Comparison of ENCODE assay signal across 9 cellular contexts in genomic region chr11:102530558-102530957, GRCh38. TPM values are rescaled to one million over a fixed set of nuclear protein-coding genes. Genes with fewer than 3 reads are reported as not detected.
DNase-seq lines count a peak whose midpoint lies in the region; ATAC-seq, FAIRE-seq and TF ChIP-seq lines count a peak whose summit lies in the region.
"Had no signal": no experiment of that assay in that cellular context is flagged by ENCODE, and none has a peak within 500 bp of the region (broad histone marks: within the 10 kb centered on the region; RNA-seq: fewer than 3 reads in every experiment).

A gene with protein sequence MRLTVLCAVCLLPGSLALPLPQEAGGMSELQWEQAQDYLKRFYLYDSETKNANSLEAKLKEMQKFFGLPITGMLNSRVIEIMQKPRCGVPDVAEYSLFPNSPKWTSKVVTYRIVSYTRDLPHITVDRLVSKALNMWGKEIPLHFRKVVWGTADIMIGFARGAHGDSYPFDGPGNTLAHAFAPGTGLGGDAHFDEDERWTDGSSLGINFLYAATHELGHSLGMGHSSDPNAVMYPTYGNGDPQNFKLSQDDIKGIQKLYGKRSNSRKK (minus strand): TSS chr11:102530747. CDS start chr11:102530700, 47 bp downstream.

- H3K4me3 ChIP-seq in A549 = peak within 1 kb of the TSS; percentile 33
- H3K4me3 ChIP-seq in GM23248 = 0 out of 2 replicates have a peak within 1 kb of the TSS, but pooled peaks have one; percentile 6
- H3K4me3 ChIP-seq in PC-3 (ENCODE audit: low read length) = peak within 1 kb of the TSS; percentile 20; the same call in 1 of the 2 replicates

- 0 out of 2 replicates have a peak, but pooled peaks cover 3% of the 10 kb centered on the region for H3F3A ChIP-seq in GM23248 (ENCODE audit: insufficient read depth)
- no peaks in the 10 kb centered on the region for H3F3A ChIP-seq in PC-3 (ENCODE audit: low read length, unreplicated experiment)

- TF ChIP-seq EP300 in A549 (IDR thresholded peaks at IDR 0.05) = no peak

- CTCF ChIA-PET in A549 (lab: Yijun Ruan, JAX) (interaction anchor here (1.1 kb wide), 1 partner anchor 16 kb away, joined by 3 read pairs; no protein-coding TSS in a partner anchor), PC-3 (lab: Charles Lee) (no interaction called here)

- no peaks in the 10 kb centered on the region for H3K36me3 Mint-ChIP-seq in activated T-helper 2 cell treated with anti-CD3 and anti-CD28 coated beads, Interferon-gamma antibody, Interleukin-2, Interleukin-4, amounts not matched to agents 10 μg/mL and 5 μg/mL and 100 μg/mL, durations not matched to agents 14 hours and 24 hours and 36 hours (ENCODE audit: low read depth)

- H4K20me1 ChIP-seq in GM23248 (ENCODE audit: insufficient read depth) (no peaks in the 10 kb centered on the region), PC-3 (ENCODE audit: low read length) (no peaks in the 10 kb centered on the region)

- ATAC-seq in A549 (peak; percentile 94), PC-3 (peak; percentile 83), foreskin keratinocyte (peak; percentile 89), GM21825 (IDR thresholded peaks at IDR 0.05; ENCODE audit: unreplicated experiment) (no peak)

- intact Hi-C loops in PC-3 (cut with micrococcal nuclease) = no loop called here
- intact Hi-C loops in activated T-helper 2 cell treated with anti-CD3 and anti-CD28 coated beads, Interferon-gamma antibody, Interleukin-2, Interleukin-4, amounts not matched to agents 10 μg/mL and 5 μg/mL and 100 μg/mL, durations not matched to agents 14 hours and 24 hours and 36 hours (cut with micrococcal nuclease) = loop anchor here (5.0 kb wide), 1 partner anchor 82 kb away; no protein-coding TSS in a partner anchor

- DNase-seq in A549 (ENCODE audit: low read depth in 1 of 2, low spot score in 1 of 2) = peak; percentile 46 to 59
- DNase-seq in GM23248 = peak; percentile 69
- peak; percentile 75 for DNase-seq in PC-3
- peak; percentile 40 to 67 for DNase-seq in foreskin keratinocyte
- DNase-seq in activated T-helper 2 cell treated with anti-CD3 and anti-CD28 coated beads, Interferon-gamma antibody, Interleukin-2, Interleukin-4, amounts not matched to agents 10 μg/mL and 5 μg/mL and 100 μg/mL, durations not matched to agents 14 hours and 24 hours and 36 hours (ENCODE audit: low spot score) = no peak
- no peak for DNase-seq in stimulated activated CD4-positive, alpha-beta T cell treated with anti-CD3 and anti-CD28 coated beads, Interleukin-2, amount 100 ng/mL, for 24 hours
- no peak for DNase-seq in pons (ENCODE audit: low spot score)

- peaks cover 15% of the 10 kb centered on the region for H3K27me3 Mint-ChIP-seq in activated T-helper 2 cell treated with anti-CD3 and anti-CD28 coated beads, Interferon-gamma antibody, Interleukin-2, Interleukin-4, amounts not matched to agents 10 μg/mL and 5 μg/mL and 100 μg/mL, durations not matched to agents 14 hours and 24 hours and 36 hours (ENCODE audit: low read depth)

- no peaks in the 10 kb centered on the region for H3K9me2 ChIP-seq in GM23248 (ENCODE audit: insufficient read depth)
- no peaks in the 10 kb centered on the region for H3K9me2 ChIP-seq in PC-3 (replicated peaks; ENCODE audit: low read length)

- H3K27me3 ChIP-seq in GM23248 (replicated peaks; ENCODE audit: insufficient read depth) = peaks cover 6% of the 10 kb centered on the region
- no peaks in the 10 kb centered on the region for H3K27me3 ChIP-seq in PC-3 (ENCODE audit: low read length)
- peaks cover 7% of the 10 kb centered on the region for H3K27me3 ChIP-seq in foreskin keratinocyte

- H3K4me1 ChIP-seq in A549 (peaks cover 39% of the 10 kb centered on the region), GM23248 (ENCODE audit: insufficient read depth) (0 out of 2 replicates have a peak, but pooled peaks cover 5% of the 10 kb centered on the region), PC-3 (ENCODE audit: insufficient read depth, low read length) (0 out of 2 replicates have a peak, but pooled peaks cover 9% of the 10 kb centered on the region), foreskin keratinocyte (peaks cover 6% of the 10 kb centered on the region)

- H3K4me3 Mint-ChIP-seq in activated T-helper 2 cell treated with anti-CD3 and anti-CD28 coated beads, Interferon-gamma antibody, Interleukin-2, Interleukin-4, amounts not matched to agents 10 μg/mL and 5 μg/mL and 100 μg/mL, durations not matched to agents 14 hours and 24 hours and 36 hours (ENCODE audit: low read depth) = no peak within 1 kb of the TSS

- WGBS in A549 (ENCODE audit: missing lambda C conversion rate) = 2% methylated on average over 8 of the region's 8 CpGs
- WGBS in GM23248 (ENCODE audit: low coverage in 1 of 2, low lambda C conversion rate in 2 of 2, missing lambda C conversion rate in 2 of 2), 2 experiments = 32% methylated on average over 8 of the region's 8 CpGs

- peak within 1 kb of the TSS; percentile 54; the same call in 1 of the 2 replicates for H2AFZ ChIP-seq in GM23248
- H2AFZ ChIP-seq in PC-3 (ENCODE audit: low read length) = peak within 1 kb of the TSS; percentile 36

- POLR2A ChIA-PET in A549 (lab: Yijun Ruan, JAX) = no interaction called here
- POLR2A ChIA-PET in PC-3 (lab: Charles Lee; ENCODE audit: unreplicated experiment) = interaction anchor here (0.6 kb wide), 2 partner anchors 428 to 870 kb away, joined by 3 to 5 read pairs; no protein-coding TSS in a partner anchor

- BruUV-seq in PC-3 (replicated peaks; lab: Mats Ljungman, UMichigan) = no TSS peak

- H3K9ac ChIP-seq in GM23248 (no peak within 1 kb of the TSS), PC-3 (ENCODE audit: low read length) (no peak within 1 kb of the TSS)

- no peak within 1 kb of the TSS for H3K27ac Mint-ChIP-seq in activated T-helper 2 cell treated with anti-CD3 and anti-CD28 coated beads, Interferon-gamma antibody, Interleukin-2, Interleukin-4, amounts not matched to agents 10 μg/mL and 5 μg/mL and 100 μg/mL, durations not matched to agents 14 hours and 24 hours and 36 hours

- H3K27ac ChIP-seq in A549 = peak within 1 kb of the TSS; percentile 66 to 83
- H3K27ac ChIP-seq in GM23248 = no peak within 1 kb of the TSS
- no peak within 1 kb of the TSS for H3K27ac ChIP-seq in PC-3 (ENCODE audit: low read length)
- no peak within 1 kb of the TSS for H3K27ac ChIP-seq in foreskin keratinocyte

- H3K36me3 ChIP-seq in GM23248 (ENCODE audit: low read depth) (no peaks in the 10 kb centered on the region), PC-3 (ENCODE audit: low read depth, low read length) (no peaks in the 10 kb centered on the region)

- H3K9me3 ChIP-seq in A549 (no peaks in the 10 kb centered on the region), GM23248 (ENCODE audit: low read depth) (no peaks in the 10 kb centered on the region), PC-3 (ENCODE audit: low read length) (no peaks in the 10 kb centered on the region)

- H3K79me2 ChIP-seq in GM23248 (ENCODE audit: insufficient read depth) (no peaks in the 10 kb centered on the region), PC-3 (ENCODE audit: low read length) (no peaks in the 10 kb centered on the region)

- TF ChIP-seq CTCF in A549 (IDR thresholded peaks at IDR 0.05) (no peak), PC-3 (conservative IDR thresholded peaks at IDR 0.05; ENCODE audit: low read depth, low read length) (no peak), foreskin keratinocyte (conservative IDR thresholded peaks at IDR 0.05) (no peak)

- no peak for TF ChIP-seq RAD21 in A549 (conservative IDR thresholded peaks at IDR 0.05 in 1 of 2, IDR thresholded peaks at IDR 0.05 in 1 of 2)

- peak; percentile 28; the same call in 1 of the 2 replicates for TF ChIP-seq POLR2A in A549 (IDR thresholded peaks at IDR 0.05; ENCODE audit: low read length)

- FAIRE-seq in A549 (lab: Jason Lieb, UNC) = no peak

- no peaks in the 10 kb centered on the region for H3K9me3 Mint-ChIP-seq in activated T-helper 2 cell treated with anti-CD3 and anti-CD28 coated beads, Interferon-gamma antibody, Interleukin-2, Interleukin-4, amounts not matched to agents 10 μg/mL and 5 μg/mL and 100 μg/mL, durations not matched to agents 14 hours and 24 hours and 36 hours

- in situ Hi-C loops in GM23248 (cut with MboI) = no loop called here

- H3K4me2 ChIP-seq in A549 = peak within 1 kb of the TSS; percentile 78
- H3K4me2 ChIP-seq in GM23248 (ENCODE audit: unreplicated experiment) = peak within 1 kb of the TSS; percentile 18
- H3K4me2 ChIP-seq in PC-3 (ENCODE audit: low read length) = peak within 1 kb of the TSS; percentile 38

- peaks cover 13% of the 10 kb centered on the region for H3K4me1 Mint-ChIP-seq in activated T-helper 2 cell treated with anti-CD3 and anti-CD28 coated beads, Interferon-gamma antibody, Interleukin-2, Interleukin-4, amounts not matched to agents 10 μg/mL and 5 μg/mL and 100 μg/mL, durations not matched to agents 14 hours and 24 hours and 36 hours (ENCODE audit: low read depth)

TF ChIP-seq in A549, 52 proteins besides CTCF, POLR2A, EP300 and RAD21:
- peak; percentile 32; the same call in 1 of the 2 replicates for TF ChIP-seq MAX (IDR thresholded peaks at IDR 0.05)
- no peak for TF ChIP-seq FOSL2 (IDR thresholded peaks at IDR 0.05)
- TF ChIP-seq FOSL2 (CRISPR knock-in tag; IDR thresholded peaks at IDR 0.05) = peak; percentile 35; the same call in 1 of the 2 replicates
- TF ChIP-seq USF2 (IDR thresholded peaks at IDR 0.05) = no peak
- no peak for TF ChIP-seq NPAS2 (CRISPR knock-in tag; IDR thresholded peaks at IDR 0.05; ENCODE audit: borderline replicate concordance)

RNA-seq across cellular contexts. Expression of the gene that starts here (rescaled TPM):
- polyA plus RNA-seq in A549 (2011; rRNA removed) (54.8 and 62.9 TPM in 2 replicates), A549 (2017; fragmentation: RNase III; extraction: RNeasy Plus Mini Kit Qiagen cat#74134 plus additional on column Dnase treatment) (8.9 to 10.9 TPM (median 10.1 TPM) in 3 replicates), GM23248 (2016; fragmentation: Nextera tagmentation; extraction: Ambion mirVana) (not detected in 2 replicates), foreskin keratinocyte (0.07 TPM in 1 of 2 replicates, not detected in the other)
- polyA plus RNA-seq in A549 (2012; cell fraction: cytosol; rRNA removed) = 5.3 and 7.3 TPM in 2 replicates
- 4.1 and 4.9 TPM in 2 replicates for polyA plus RNA-seq in A549 (2012; cell fraction: nucleus; rRNA removed)
- polyA minus RNA-seq in A549 (2011; rRNA and poly(A)+ RNA removed) = 11.2 and 16.4 TPM in 2 replicates
- total RNA-seq in GM23248 (2014; rRNA removed; shearing (Covaris generic)) = not detected in 2 replicates
- total RNA-seq in PC-3 (2014; rRNA removed) (0.18 TPM in 1 of 2 replicates, not detected in the other), foreskin keratinocyte (0.11 TPM in 1 of 2 replicates, not detected in the other)
- total RNA-seq in activated T-helper 2 cell treated with anti-CD3 and anti-CD28 coated beads, Interferon-gamma antibody, Interleukin-2, Interleukin-4, amounts not matched to agents 10 μg/mL and 5 μg/mL and 100 μg/mL, durations not matched to agents 14 hours and 24 hours and 36 hours = not detected in 2 replicates
- polyA plus RNA-seq: neural cell had no signal

Comparison
In these comparisons a context has a peak if more than half of its experiments do, and no peak if none do; other contexts are left out.
1. Peak in DNase-seq, H3K4me3 ChIP-seq and H3K4me2 ChIP-seq in GM23248; RNA of the gene not detected or under 1 TPM.
2. Peak in DNase-seq, ATAC-seq, H3K4me3 ChIP-seq and H3K4me2 ChIP-seq in PC-3; RNA of the gene not detected or under 1 TPM.
3. Peak in DNase-seq and ATAC-seq in foreskin keratinocyte; RNA of the gene not detected or under 1 TPM.
4. DNase-seq: peak in A549 (2 of 2); none in activated T-helper 2 cell treated with anti-CD3 and anti-CD28 coated beads, Interferon-gamma antibody, Interleukin-2, Interleukin-4, amounts not matched to agents 10 μg/mL and 5 μg/mL and 100 μg/mL, durations not matched to agents 14 hours and 24 hours and 36 hours (single experiment), stimulated activated CD4-positive, alpha-beta T cell treated with anti-CD3 and anti-CD28 coated beads, Interleukin-2, amount 100 ng/mL, for 24 hours (0 of 2) and pons (single experiment).
5. H3K27ac ChIP-seq: peak in A549 (2 of 2); none in GM23248 (single experiment), PC-3 (single experiment) and foreskin keratinocyte (single experiment).
6. H3K4me2 ChIP-seq: peak in every context shown above with its lines; median percentile 78 in A549; 38 in PC-3; 18 in GM23248.
7. Peak in every context shown above with its lines, with median percentiles within 50 percentile points of each other: H3K4me3 ChIP-seq.